In genomic region chr20:2507875-2508630, GRCh38 we compare ENCODE assay signal across 1 cellular context.
TF ChIP-seq lines count a peak whose summit lies in the region.

No MANE protein-coding gene starts in this region.

TF ChIP-seq in HepG2, 621 proteins besides CTCF, POLR2A, EP300 and RAD21 (continues in another document):
- TF ChIP-seq DMAP1 (CRISPR knock-in tag; IDR thresholded peaks at IDR 0.05) (no peak), CREB1 (IDR thresholded peaks at IDR 0.05) (no peak), CREB1 (CRISPR knock-in tag; IDR thresholded peaks at IDR 0.05) (no peak), ZNF280D (CRISPR knock-in tag; IDR thresholded peaks at IDR 0.05) (peak; percentile 8; the same call in 1 of the 2 replicates), ZNF205 (CRISPR knock-in tag; IDR thresholded peaks at IDR 0.05) (0 out of 2 replicates have a peak, but pooled peaks have one; percentile 12), ZNF225 (CRISPR knock-in tag; IDR thresholded peaks at IDR 0.05) (0 out of 2 replicates have a peak, but pooled peaks have one; percentile 2), DMTF1 (CRISPR knock-in tag; IDR thresholded peaks at IDR 0.05) (0 out of 2 replicates have a peak, but pooled peaks have one; percentile 35), MTA1 (CRISPR knock-in tag; IDR thresholded peaks at IDR 0.05; ENCODE audit: borderline replicate concordance) (no peak; the same call in 1 of the 2 replicates), ZNF703 (CRISPR knock-in tag; IDR thresholded peaks at IDR 0.05; ENCODE audit: borderline replicate concordance) (0 out of 2 replicates have a peak, but pooled peaks have one; percentile 60), ATF7 (IDR thresholded peaks at IDR 0.05) (no peak), ATF7 (CRISPR knock-in tag; IDR thresholded peaks at IDR 0.05) (no peak), ZNF224 (CRISPR knock-in tag; IDR thresholded peaks at IDR 0.05) (0 out of 2 replicates have a peak, but pooled peaks have one; percentile 83), KLF6 (CRISPR knock-in tag; IDR thresholded peaks at IDR 0.05) (peak; percentile 1; the same call in 1 of the 2 replicates), POLR2AphosphoS2 (IDR thresholded peaks at IDR 0.05; ENCODE audit: low read depth, low read length) (no peak), ZNF788 (CRISPR knock-in tag; IDR thresholded peaks at IDR 0.05; ENCODE audit: borderline replicate concordance) (no peak), MYC (CRISPR knock-in tag; IDR thresholded peaks at IDR 0.05; ENCODE audit: borderline replicate concordance) (0 out of 2 replicates have a peak, but pooled peaks have one; percentile 24), ATRX (CRISPR knock-in tag; IDR thresholded peaks at IDR 0.05; ENCODE audit: borderline replicate concordance) (no peak), STAT5B (CRISPR knock-in tag; IDR thresholded peaks at IDR 0.05) (0 out of 2 replicates have a peak, but pooled peaks have one; percentile 11), MEF2D (CRISPR knock-in tag; IDR thresholded peaks at IDR 0.05) (peak; percentile 38), ARNT2 (CRISPR knock-in tag; IDR thresholded peaks at IDR 0.05; ENCODE audit: low read depth) (no peak), ZNF747 (CRISPR knock-in tag; IDR thresholded peaks at IDR 0.05; ENCODE audit: borderline replicate concordance) (0 out of 2 replicates have a peak, but pooled peaks have one; percentile 15), ZNF709 (CRISPR knock-in tag; IDR thresholded peaks at IDR 0.05) (0 out of 2 replicates have a peak, but pooled peaks have one; percentile 18), HHEX (CRISPR knock-in tag; IDR thresholded peaks at IDR 0.05) (0 out of 2 replicates have a peak, but pooled peaks have one; percentile 26), ZBTB20 (CRISPR knock-in tag; IDR thresholded peaks at IDR 0.05; ENCODE audit: borderline replicate concordance, low read depth) (no peak), SIN3A (IDR thresholded peaks at IDR 0.05; ENCODE audit: borderline replicate concordance, low read depth, low read length) (peak; percentile 25; the same call in 1 of the 2 replicates), ZNF281 (CRISPR knock-in tag; IDR thresholded peaks at IDR 0.05; ENCODE audit: borderline replicate concordance) (no peak), SRSF1 (optimal IDR thresholded peaks at IDR 0.05; ENCODE audit: low read depth, low read length) (peak; percentile 2), ZNF740 (CRISPR knock-in tag; IDR thresholded peaks at IDR 0.05) (0 out of 2 replicates have a peak, but pooled peaks have one; percentile 11), ZNF704 (CRISPR knock-in tag; IDR thresholded peaks at IDR 0.05; ENCODE audit: borderline replicate concordance) (no peak), ELF4 (CRISPR knock-in tag; IDR thresholded peaks at IDR 0.05; ENCODE audit: borderline replicate concordance) (0 out of 2 replicates have a peak, but pooled peaks have one; percentile 9), NFKBIZ (CRISPR knock-in tag; IDR thresholded peaks at IDR 0.05) (0 out of 2 replicates have a peak, but pooled peaks have one; percentile 1), ZBTB7B (CRISPR knock-in tag; IDR thresholded peaks at IDR 0.05) (peak; percentile 4; the same call in 1 of the 2 replicates), SRY (CRISPR knock-in tag; IDR thresholded peaks at IDR 0.05) (no peak), THAP9 (CRISPR knock-in tag; IDR thresholded peaks at IDR 0.05; ENCODE audit: borderline replicate concordance) (no peak), ZNF768 (CRISPR knock-in tag; IDR thresholded peaks at IDR 0.05) (no peak), KLF12 (CRISPR knock-in tag; IDR thresholded peaks at IDR 0.05; ENCODE audit: borderline replicate concordance) (no peak), BRCA1 (CRISPR knock-in tag; IDR thresholded peaks at IDR 0.05) (no peak), PHF5A (CRISPR knock-in tag; IDR thresholded peaks at IDR 0.05; ENCODE audit: low read depth, unreplicated experiment) (no peak), HMGXB3 (CRISPR knock-in tag; IDR thresholded peaks at IDR 0.05; ENCODE audit: borderline replicate concordance) (no peak), CCAR2 (optimal IDR thresholded peaks at IDR 0.05; ENCODE audit: low read depth, low read length) (no peak)
- TF ChIP-seq, protein P1, sequence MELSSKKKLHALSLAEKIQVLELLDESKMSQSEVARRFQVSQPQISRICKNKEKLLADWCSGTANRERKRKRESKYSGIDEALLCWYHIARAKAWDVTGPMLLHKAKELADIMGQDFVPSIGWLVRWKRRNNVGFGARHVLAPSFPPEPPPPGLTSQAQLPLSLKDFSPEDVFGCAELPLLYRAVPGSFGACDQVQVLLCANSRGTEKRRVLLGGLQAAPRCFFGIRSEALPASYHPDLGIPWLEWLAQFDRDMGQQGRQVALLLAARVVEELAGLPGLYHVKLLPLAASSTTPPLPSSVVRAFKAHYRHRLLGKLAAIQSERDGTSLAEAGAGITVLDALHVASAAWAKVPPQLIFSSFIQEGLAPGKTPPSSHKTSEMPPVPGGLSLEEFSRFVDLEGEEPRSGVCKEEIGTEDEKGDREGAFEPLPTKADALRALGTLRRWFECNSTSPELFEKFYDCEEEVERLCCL (CRISPR knock-in tag; IDR thresholded peaks at IDR 0.05; ENCODE audit: borderline replicate concordance): 0 out of 2 replicates have a peak, but pooled peaks have one; percentile 29
- TF ChIP-seq, protein P2, sequence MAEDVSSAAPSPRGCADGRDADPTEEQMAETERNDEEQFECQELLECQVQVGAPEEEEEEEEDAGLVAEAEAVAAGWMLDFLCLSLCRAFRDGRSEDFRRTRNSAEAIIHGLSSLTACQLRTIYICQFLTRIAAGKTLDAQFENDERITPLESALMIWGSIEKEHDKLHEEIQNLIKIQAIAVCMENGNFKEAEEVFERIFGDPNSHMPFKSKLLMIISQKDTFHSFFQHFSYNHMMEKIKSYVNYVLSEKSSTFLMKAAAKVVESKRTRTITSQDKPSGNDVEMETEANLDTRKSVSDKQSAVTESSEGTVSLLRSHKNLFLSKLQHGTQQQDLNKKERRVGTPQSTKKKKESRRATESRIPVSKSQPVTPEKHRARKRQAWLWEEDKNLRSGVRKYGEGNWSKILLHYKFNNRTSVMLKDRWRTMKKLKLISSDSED (CRISPR knock-in tag; IDR thresholded peaks at IDR 0.05): peak; percentile 82; the same call in 1 of the 2 replicates
